In the genomic region with DNA sequence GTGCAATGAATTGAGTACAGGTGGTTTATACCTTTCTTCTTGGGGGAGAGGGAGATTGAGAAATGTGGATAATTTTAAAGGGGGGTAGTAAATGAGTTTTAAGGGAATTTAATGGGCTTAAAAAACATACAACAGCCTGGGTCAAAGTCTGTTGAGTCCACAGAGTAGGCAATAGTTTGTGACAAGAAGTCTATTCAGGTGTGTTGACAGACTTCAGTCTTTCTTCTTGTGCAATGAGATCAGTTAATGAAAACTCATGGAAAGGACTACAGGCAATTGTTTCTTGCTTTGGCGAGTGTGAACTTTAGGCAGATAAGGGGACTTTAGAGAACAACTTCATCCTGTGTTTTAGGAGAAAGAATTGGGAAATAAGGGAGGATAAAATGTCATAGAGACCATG, we compare ENCODE assay signal across 1 cellular context.
TF ChIP-seq lines count a peak whose summit lies in the region.

No MANE protein-coding gene starts in this region.

TF ChIP-seq in HepG2, 621 proteins besides CTCF, POLR2A, EP300 and RAD21 (continued from another document and continues in another):
- TF ChIP-seq GTF3A (CRISPR knock-in tag; conservative IDR thresholded peaks at IDR 0.05), result no peak
- no peak for TF ChIP-seq JUN (CRISPR knock-in tag; IDR thresholded peaks at IDR 0.05)
- TF ChIP-seq, protein P1, sequence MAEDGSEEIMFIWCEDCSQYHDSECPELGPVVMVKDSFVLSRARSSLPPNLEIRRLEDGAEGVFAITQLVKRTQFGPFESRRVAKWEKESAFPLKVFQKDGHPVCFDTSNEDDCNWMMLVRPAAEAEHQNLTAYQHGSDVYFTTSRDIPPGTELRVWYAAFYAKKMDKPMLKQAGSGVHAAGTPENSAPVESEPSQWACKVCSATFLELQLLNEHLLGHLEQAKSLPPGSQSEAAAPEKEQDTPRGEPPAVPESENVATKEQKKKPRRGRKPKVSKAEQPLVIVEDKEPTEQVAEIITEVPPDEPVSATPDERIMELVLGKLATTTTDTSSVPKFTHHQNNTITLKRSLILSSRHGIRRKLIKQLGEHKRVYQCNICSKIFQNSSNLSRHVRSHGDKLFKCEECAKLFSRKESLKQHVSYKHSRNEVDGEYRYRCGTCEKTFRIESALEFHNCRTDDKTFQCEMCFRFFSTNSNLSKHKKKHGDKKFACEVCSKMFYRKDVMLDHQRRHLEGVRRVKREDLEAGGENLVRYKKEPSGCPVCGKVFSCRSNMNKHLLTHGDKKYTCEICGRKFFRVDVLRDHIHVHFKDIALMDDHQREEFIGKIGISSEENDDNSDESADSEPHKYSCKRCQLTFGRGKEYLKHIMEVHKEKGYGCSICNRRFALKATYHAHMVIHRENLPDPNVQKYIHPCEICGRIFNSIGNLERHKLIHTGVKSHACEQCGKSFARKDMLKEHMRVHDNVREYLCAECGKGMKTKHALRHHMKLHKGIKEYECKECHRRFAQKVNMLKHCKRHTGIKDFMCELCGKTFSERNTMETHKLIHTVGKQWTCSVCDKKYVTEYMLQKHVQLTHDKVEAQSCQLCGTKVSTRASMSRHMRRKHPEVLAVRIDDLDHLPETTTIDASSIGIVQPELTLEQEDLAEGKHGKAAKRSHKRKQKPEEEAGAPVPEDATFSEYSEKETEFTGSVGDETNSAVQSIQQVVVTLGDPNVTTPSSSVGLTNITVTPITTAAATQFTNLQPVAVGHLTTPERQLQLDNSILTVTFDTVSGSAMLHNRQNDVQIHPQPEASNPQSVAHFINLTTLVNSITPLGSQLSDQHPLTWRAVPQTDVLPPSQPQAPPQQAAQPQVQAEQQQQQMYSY (CRISPR knock-in tag; IDR thresholded peaks at IDR 0.05), result no peak
- no peak for TF ChIP-seq SOX13 (IDR thresholded peaks at IDR 0.05)
- peak in 1 of 2 experiments; percentile 68; a peak in 2 of 4 replicates for TF ChIP-seq SOX13 (CRISPR knock-in tag; conservative IDR thresholded peaks at IDR 0.05 in 1 of 2, IDR thresholded peaks at IDR 0.05 in 1 of 2)
- no peak for TF ChIP-seq ZNF616 (CRISPR knock-in tag; IDR thresholded peaks at IDR 0.05; ENCODE audit: low read depth)
- peak; percentile 81 for TF ChIP-seq CEBPB (IDR thresholded peaks at IDR 0.05; ENCODE audit: borderline replicate concordance, low read depth, low read length)
- 0 out of 2 replicates have a peak, but pooled peaks have one; percentile 4 for TF ChIP-seq CEBPG (CRISPR knock-in tag; IDR thresholded peaks at IDR 0.05)
- TF ChIP-seq FOXC1 (CRISPR knock-in tag; IDR thresholded peaks at IDR 0.05; ENCODE audit: borderline replicate concordance), result no peak
- 0 out of 2 replicates have a peak, but pooled peaks have one; percentile 9 for TF ChIP-seq SOX5 (CRISPR knock-in tag; IDR thresholded peaks at IDR 0.05; ENCODE audit: borderline replicate concordance)
- peak; percentile 77 for TF ChIP-seq PATZ1 (CRISPR knock-in tag; IDR thresholded peaks at IDR 0.05)
- no peak for TF ChIP-seq ZNF609 (CRISPR knock-in tag; IDR thresholded peaks at IDR 0.05; ENCODE audit: borderline replicate concordance)
- TF ChIP-seq, protein P2, sequence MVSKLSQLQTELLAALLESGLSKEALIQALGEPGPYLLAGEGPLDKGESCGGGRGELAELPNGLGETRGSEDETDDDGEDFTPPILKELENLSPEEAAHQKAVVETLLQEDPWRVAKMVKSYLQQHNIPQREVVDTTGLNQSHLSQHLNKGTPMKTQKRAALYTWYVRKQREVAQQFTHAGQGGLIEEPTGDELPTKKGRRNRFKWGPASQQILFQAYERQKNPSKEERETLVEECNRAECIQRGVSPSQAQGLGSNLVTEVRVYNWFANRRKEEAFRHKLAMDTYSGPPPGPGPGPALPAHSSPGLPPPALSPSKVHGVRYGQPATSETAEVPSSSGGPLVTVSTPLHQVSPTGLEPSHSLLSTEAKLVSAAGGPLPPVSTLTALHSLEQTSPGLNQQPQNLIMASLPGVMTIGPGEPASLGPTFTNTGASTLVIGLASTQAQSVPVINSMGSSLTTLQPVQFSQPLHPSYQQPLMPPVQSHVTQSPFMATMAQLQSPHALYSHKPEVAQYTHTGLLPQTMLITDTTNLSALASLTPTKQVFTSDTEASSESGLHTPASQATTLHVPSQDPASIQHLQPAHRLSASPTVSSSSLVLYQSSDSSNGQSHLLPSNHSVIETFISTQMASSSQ (IDR thresholded peaks at IDR 0.05; ENCODE audit: low read depth), result no peak
- TF ChIP-seq, protein P2 (CRISPR knock-in tag; IDR thresholded peaks at IDR 0.05; ENCODE audit: borderline replicate concordance), result no peak
- TF ChIP-seq ISL2 (CRISPR knock-in tag; IDR thresholded peaks at IDR 0.05), result peak; percentile 36; the same call in 1 of the 2 replicates
- TF ChIP-seq NFIC (IDR thresholded peaks at IDR 0.05; ENCODE audit: low read length), result peak; percentile 31; the same call in 1 of the 2 replicates
- TF ChIP-seq ZNF720 (CRISPR knock-in tag; IDR thresholded peaks at IDR 0.05), result no peak
- TF ChIP-seq DPF2 (CRISPR knock-in tag; IDR thresholded peaks at IDR 0.05; ENCODE audit: borderline replicate concordance, low read depth), result no peak
- peak; percentile 33 for TF ChIP-seq ASH2L (IDR thresholded peaks at IDR 0.05; ENCODE audit: insufficient read length, low read depth, low read length)
- TF ChIP-seq, protein P3, sequence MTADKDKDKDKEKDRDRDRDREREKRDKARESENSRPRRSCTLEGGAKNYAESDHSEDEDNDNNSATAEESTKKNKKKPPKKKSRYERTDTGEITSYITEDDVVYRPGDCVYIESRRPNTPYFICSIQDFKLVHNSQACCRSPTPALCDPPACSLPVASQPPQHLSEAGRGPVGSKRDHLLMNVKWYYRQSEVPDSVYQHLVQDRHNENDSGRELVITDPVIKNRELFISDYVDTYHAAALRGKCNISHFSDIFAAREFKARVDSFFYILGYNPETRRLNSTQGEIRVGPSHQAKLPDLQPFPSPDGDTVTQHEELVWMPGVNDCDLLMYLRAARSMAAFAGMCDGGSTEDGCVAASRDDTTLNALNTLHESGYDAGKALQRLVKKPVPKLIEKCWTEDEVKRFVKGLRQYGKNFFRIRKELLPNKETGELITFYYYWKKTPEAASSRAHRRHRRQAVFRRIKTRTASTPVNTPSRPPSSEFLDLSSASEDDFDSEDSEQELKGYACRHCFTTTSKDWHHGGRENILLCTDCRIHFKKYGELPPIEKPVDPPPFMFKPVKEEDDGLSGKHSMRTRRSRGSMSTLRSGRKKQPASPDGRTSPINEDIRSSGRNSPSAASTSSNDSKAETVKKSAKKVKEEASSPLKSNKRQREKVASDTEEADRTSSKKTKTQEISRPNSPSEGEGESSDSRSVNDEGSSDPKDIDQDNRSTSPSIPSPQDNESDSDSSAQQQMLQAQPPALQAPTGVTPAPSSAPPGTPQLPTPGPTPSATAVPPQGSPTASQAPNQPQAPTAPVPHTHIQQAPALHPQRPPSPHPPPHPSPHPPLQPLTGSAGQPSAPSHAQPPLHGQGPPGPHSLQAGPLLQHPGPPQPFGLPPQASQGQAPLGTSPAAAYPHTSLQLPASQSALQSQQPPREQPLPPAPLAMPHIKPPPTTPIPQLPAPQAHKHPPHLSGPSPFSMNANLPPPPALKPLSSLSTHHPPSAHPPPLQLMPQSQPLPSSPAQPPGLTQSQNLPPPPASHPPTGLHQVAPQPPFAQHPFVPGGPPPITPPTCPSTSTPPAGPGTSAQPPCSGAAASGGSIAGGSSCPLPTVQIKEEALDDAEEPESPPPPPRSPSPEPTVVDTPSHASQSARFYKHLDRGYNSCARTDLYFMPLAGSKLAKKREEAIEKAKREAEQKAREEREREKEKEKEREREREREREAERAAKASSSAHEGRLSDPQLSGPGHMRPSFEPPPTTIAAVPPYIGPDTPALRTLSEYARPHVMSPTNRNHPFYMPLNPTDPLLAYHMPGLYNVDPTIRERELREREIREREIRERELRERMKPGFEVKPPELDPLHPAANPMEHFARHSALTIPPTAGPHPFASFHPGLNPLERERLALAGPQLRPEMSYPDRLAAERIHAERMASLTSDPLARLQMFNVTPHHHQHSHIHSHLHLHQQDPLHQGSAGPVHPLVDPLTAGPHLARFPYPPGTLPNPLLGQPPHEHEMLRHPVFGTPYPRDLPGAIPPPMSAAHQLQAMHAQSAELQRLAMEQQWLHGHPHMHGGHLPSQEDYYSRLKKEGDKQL (CRISPR knock-in tag; IDR thresholded peaks at IDR 0.05; ENCODE audit: low read depth), result no peak
- TF ChIP-seq, protein P4, sequence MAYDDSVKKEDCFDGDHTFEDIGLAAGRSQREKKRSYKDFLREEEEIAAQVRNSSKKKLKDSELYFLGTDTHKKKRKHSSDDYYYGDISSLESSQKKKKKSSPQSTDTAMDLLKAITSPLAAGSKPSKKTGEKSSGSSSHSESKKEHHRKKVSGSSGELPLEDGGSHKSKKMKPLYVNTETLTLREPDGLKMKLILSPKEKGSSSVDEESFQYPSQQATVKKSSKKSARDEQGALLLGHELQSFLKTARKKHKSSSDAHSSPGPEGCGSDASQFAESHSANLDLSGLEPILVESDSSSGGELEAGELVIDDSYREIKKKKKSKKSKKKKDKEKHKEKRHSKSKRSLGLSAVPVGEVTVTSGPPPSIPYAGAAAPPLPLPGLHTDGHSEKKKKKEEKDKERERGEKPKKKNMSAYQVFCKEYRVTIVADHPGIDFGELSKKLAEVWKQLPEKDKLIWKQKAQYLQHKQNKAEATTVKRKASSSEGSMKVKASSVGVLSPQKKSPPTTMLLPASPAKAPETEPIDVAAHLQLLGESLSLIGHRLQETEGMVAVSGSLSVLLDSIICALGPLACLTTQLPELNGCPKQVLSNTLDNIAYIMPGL (CRISPR knock-in tag; IDR thresholded peaks at IDR 0.05; ENCODE audit: borderline replicate concordance in 1 of 2, low read depth in 1 of 2), result no peak
- no peak for TF ChIP-seq PHF20 (CRISPR knock-in tag; IDR thresholded peaks at IDR 0.05)
- peak; percentile 58; the same call in 1 of the 2 replicates for TF ChIP-seq EHMT2 (IDR thresholded peaks at IDR 0.05; ENCODE audit: borderline replicate concordance, low read depth, low read length)
- TF ChIP-seq, protein P5, sequence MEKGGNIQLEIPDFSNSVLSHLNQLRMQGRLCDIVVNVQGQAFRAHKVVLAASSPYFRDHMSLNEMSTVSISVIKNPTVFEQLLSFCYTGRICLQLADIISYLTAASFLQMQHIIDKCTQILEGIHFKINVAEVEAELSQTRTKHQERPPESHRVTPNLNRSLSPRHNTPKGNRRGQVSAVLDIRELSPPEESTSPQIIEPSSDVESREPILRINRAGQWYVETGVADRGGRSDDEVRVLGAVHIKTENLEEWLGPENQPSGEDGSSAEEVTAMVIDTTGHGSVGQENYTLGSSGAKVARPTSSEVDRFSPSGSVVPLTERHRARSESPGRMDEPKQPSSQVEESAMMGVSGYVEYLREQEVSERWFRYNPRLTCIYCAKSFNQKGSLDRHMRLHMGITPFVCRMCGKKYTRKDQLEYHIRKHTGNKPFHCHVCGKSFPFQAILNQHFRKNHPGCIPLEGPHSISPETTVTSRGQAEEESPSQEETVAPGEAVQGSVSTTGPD (CRISPR knock-in tag; IDR thresholded peaks at IDR 0.05), result no peak
